Comparison of ENCODE assay signal across 25 cellular contexts in the genomic region with DNA sequence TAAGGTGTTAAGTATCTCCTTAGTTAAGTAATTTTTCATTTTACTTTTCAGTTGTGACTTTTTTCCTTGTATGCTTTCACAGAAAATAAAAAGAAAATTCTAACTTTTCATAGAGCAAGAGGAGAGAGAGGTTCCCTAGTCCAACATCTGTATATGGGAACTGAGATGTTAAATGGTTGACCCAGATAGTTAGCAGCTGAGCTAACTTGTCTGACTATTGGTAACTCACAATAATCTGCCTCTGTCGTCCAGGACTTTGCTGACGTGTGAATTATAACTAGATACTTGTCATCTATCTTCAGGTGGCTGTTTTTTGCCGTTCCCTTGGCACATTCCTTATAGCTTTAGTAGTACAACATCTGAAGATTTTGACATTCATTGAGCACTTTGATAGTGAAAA. TPM values are rescaled to one million over a fixed set of nuclear protein-coding genes. Genes with fewer than 3 reads are reported as not detected.
DNase-seq lines count a peak whose midpoint lies in the region; ATAC-seq, FAIRE-seq and TF ChIP-seq lines count a peak whose summit lies in the region.
"Had no signal": no experiment of that assay in that cellular context is flagged by ENCODE, and none has a peak within 500 bp of the region (broad histone marks: within the 10 kb centered on the region; RNA-seq: fewer than 3 reads in every experiment).

No MANE protein-coding gene starts in this region.

- H3K4me1 Mint-ChIP-seq in effector memory CD8-positive, alpha-beta T cell (ENCODE audit: low read depth in 2 of 2): peaks cover 18 to 40% of the 10 kb centered on the region in 2 donors
- peaks cover 9% of the 10 kb centered on the region for H3K4me1 Mint-ChIP-seq in activated naive CD4-positive, alpha-beta T cell treated with anti-CD3 and anti-CD28 coated beads for 36 hours (ENCODE audit: low read depth)

- peak overlapping the region in 1 of 2 donors; percentile 52 for H3K4me3 Mint-ChIP-seq in effector memory CD8-positive, alpha-beta T cell
- H3K4me3 Mint-ChIP-seq in activated naive CD4-positive, alpha-beta T cell treated with anti-CD3 and anti-CD28 coated beads for 36 hours: no peak overlapping the region

- H3F3A ChIP-seq in MM.1S (ENCODE audit: insufficient read depth, low read length): no peaks in the 10 kb centered on the region

- peaks cover 3% of the 10 kb centered on the region for H3K36me3 Mint-ChIP-seq in effector memory CD8-positive, alpha-beta T cell (ENCODE audit: insufficient read depth)
- peaks cover 11% of the 10 kb centered on the region for H3K36me3 Mint-ChIP-seq in activated naive CD4-positive, alpha-beta T cell treated with anti-CD3 and anti-CD28 coated beads for 36 hours (ENCODE audit: low read depth)

- H2AFZ ChIP-seq in MM.1S (ENCODE audit: low read length) (0 out of 2 replicates have a peak overlapping the region, but pooled peaks have one; percentile 21), osteoblast (ENCODE audit: low read length) (no peak overlapping the region)
- H2AFZ ChIP-seq: PC-9 had no signal

- H3K36me3 ChIP-seq in MM.1S (replicated peaks; ENCODE audit: insufficient read depth, low read length) (no peaks in the 10 kb centered on the region), osteoblast (ENCODE audit: insufficient read depth, low read length) (no peaks in the 10 kb centered on the region)

- 0 out of 2 replicates have a peak overlapping the region, but pooled peaks have one; percentile 25 for H3K27ac ChIP-seq in MM.1S (ENCODE audit: low read length)
- H3K27ac ChIP-seq in osteoblast (ENCODE audit: low read depth, low read length): peak overlapping the region; percentile 48
- H3K27ac ChIP-seq: A549, KMS-11, PC-9 had no signal

- FAIRE-seq in GM12892 (lab: Jason Lieb, UNC): peak; percentile 73
- FAIRE-seq: A549 had no signal

- H3K9me3 ChIP-seq in MM.1S (replicated peaks; ENCODE audit: insufficient read depth, low read length) (no peaks in the 10 kb centered on the region), osteoblast (ENCODE audit: low read depth, low read length) (no peaks in the 10 kb centered on the region)
- H3K9me3 ChIP-seq: A549 had no signal

- H3K4me3 ChIP-seq in MM.1S (ENCODE audit: low read length): no peak overlapping the region
- H3K4me3 ChIP-seq in osteoblast (ENCODE audit: insufficient read depth, low read length): no peak overlapping the region
- H3K4me3 ChIP-seq: A549, PC-9 had no signal

- H3K4me1 ChIP-seq in MM.1S (ENCODE audit: low read length) (peaks cover 4% of the 10 kb centered on the region; the same call in 1 of the 2 replicates), osteoblast (ENCODE audit: insufficient read depth, low read length) (no peaks in the 10 kb centered on the region)
- H3K4me1 ChIP-seq: A549 had no signal

- DNase-seq in GM12892 (ENCODE audit: insufficient read length): no peak
- DNase-seq in MM.1S: no peak
- no peak for DNase-seq in effector memory CD8-positive, alpha-beta T cell
- DNase-seq in osteoblast (ENCODE audit: insufficient read length, low spot score, missing footprints): no peak
- no peak for DNase-seq in amniotic stem cell (lab: John Stamatoyannopoulos, UW)
- no peak for DNase-seq in activated naive CD4-positive, alpha-beta T cell treated with anti-CD3 and anti-CD28 coated beads for 36 hours
- DNase-seq: C1 segment of cervical spinal cord; Caco-2; CD4-positive, alpha-beta memory T cell; DMS 273 treated with DMSO at 0.1 percent for 48 hours; DMS79 treated with DMSO at 0.1 percent for 48 hours; H7; MV-4-11; NCI-H1105; NCI-H1436 treated with DMSO at 0.1 percent for 48 hours; NCI-H187 treated with DMSO at 0.1 percent for 48 hours; NCI-H2171 treated with DMSO at 0.1 percent for 48 hours; NCI-H524; NCI-H748 treated with DMSO at 0.1 percent for 48 hours; PC-9; Right ventricle myocardium superior; T-helper 1 cell had no signal

- H4K20me1 ChIP-seq in MM.1S (ENCODE audit: insufficient read depth, low read length) (no peaks in the 10 kb centered on the region), osteoblast (ENCODE audit: insufficient read depth, low read length) (no peaks in the 10 kb centered on the region)

- no peaks in the 10 kb centered on the region for H3K9me2 ChIP-seq in MM.1S (replicated peaks; ENCODE audit: insufficient read depth, low read length)

- CTCF ChIA-PET in activated naive CD4-positive, alpha-beta T cell treated with anti-CD3 and anti-CD28 coated beads for 36 hours (lab: Charles Lee): no interaction called here

- H3K27me3 Mint-ChIP-seq in effector memory CD8-positive, alpha-beta T cell: no peaks in the 10 kb centered on the region
- H3K27me3 Mint-ChIP-seq in activated naive CD4-positive, alpha-beta T cell treated with anti-CD3 and anti-CD28 coated beads for 36 hours (ENCODE audit: low read depth): no peaks in the 10 kb centered on the region
- H3K27me3 Mint-ChIP-seq: CD4-positive, alpha-beta memory T cell had no signal

- no peak for ATAC-seq in effector memory CD8-positive, alpha-beta T cell (replicated peaks)
- no peak for ATAC-seq in HG03025 (IDR thresholded peaks at IDR 0.05; ENCODE audit: low FRiP score, unreplicated experiment)
- ATAC-seq: A549 had no signal

- TF ChIP-seq CTCF in MM.1S (IDR thresholded peaks at IDR 0.05; ENCODE audit: low read length): no peak
- TF ChIP-seq CTCF in osteoblast (IDR thresholded peaks at IDR 0.05; ENCODE audit: extremely low read depth, low read depth, low read length): no peak

- H3K79me2 ChIP-seq in MM.1S (ENCODE audit: low read length): no peaks in the 10 kb centered on the region
- peaks cover 43% of the 10 kb centered on the region for H3K79me2 ChIP-seq in osteoblast (ENCODE audit: insufficient read depth, low read length)

- no peak for TF ChIP-seq POLR2A in GM12892 (IDR thresholded peaks at IDR 0.05; ENCODE audit: low read depth, low read length)

- intact Hi-C loops in activated naive CD4-positive, alpha-beta T cell treated with anti-CD3 and anti-CD28 coated beads for 36 hours (cut with micrococcal nuclease): no loop called here

- H3K9ac ChIP-seq in MM.1S (ENCODE audit: low read length): no peak overlapping the region
- H3K9ac ChIP-seq: KMS-11 had no signal

- no peaks in the 10 kb centered on the region for H3K9me3 Mint-ChIP-seq in effector memory CD8-positive, alpha-beta T cell
- no peaks in the 10 kb centered on the region for H3K9me3 Mint-ChIP-seq in activated naive CD4-positive, alpha-beta T cell treated with anti-CD3 and anti-CD28 coated beads for 36 hours

- H3K27ac Mint-ChIP-seq in effector memory CD8-positive, alpha-beta T cell: peak overlapping the region; percentile 49 to 72
- H3K27ac Mint-ChIP-seq in activated naive CD4-positive, alpha-beta T cell treated with anti-CD3 and anti-CD28 coated beads for 36 hours: no peak overlapping the region
- H3K27ac Mint-ChIP-seq: CD4-positive, alpha-beta memory T cell had no signal

- H3K4me2 ChIP-seq in MM.1S (ENCODE audit: low read depth, low read length) (peak overlapping the region; percentile 36; the same call in 1 of the 2 replicates), osteoblast (ENCODE audit: insufficient read depth, low read length) (peak overlapping the region; percentile 47)
- H3K4me2 ChIP-seq: A549, KMS-11, PC-9 had no signal

- H3K27me3 ChIP-seq in MM.1S (replicated peaks; ENCODE audit: insufficient read depth, low read length) (no peaks in the 10 kb centered on the region), osteoblast (ENCODE audit: insufficient read depth, low read length) (no peaks in the 10 kb centered on the region)

RNA-seq across cellular contexts. Expression of a gene that starts 29.9 kb away (rescaled TPM):
- 2.9 TPM for polyA plus RNA-seq in GM12892 (2012; ENCODE audit: missing spikeins)
- 49.2 and 56.1 TPM in 2 replicates for total RNA-seq in osteoblast
- 1 to 10 TPM; 3.8 to 4.1 TPM for total RNA-seq in activated naive CD4-positive, alpha-beta T cell treated with anti-CD3 and anti-CD28 coated beads for 36 hours
